In the genomic region with DNA sequence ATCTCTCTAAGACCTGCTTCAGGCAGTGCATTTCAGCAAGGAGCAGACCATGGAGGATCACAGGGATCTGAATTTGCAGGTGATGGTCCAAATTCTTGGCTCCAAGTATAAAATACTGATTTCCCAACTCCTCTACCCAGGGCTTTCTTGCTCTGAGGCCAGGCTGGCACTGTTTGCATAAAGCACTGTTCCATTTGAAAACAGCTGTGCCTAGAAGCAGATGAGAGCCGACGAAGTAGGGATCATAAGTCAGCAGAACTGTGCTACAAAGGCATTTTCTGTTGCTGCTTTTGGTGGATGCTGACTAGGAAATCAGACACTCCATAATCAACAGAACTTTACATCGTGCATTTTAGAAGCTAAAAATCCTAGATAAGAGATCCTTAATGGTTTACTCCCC, we compare ENCODE assay signal across 12 cellular contexts.
DNase-seq lines count a peak whose midpoint lies in the region; TF ChIP-seq lines count a peak whose summit lies in the region.
"Had no signal": no experiment of that assay in that cellular context is flagged by ENCODE, and none has a peak within 500 bp of the region (broad histone marks: within the 10 kb centered on the region; RNA-seq: fewer than 3 reads in every experiment).

No MANE protein-coding gene starts in this region.

- no peak overlapping the region for H3K27ac ChIP-seq in esophagus muscularis mucosa (replicated peaks in 1 of 4)
- H3K27ac ChIP-seq: BLaER1 had no signal

- DNase-seq in NCI-H1694 (lab: John Stamatoyannopoulos, UW): peak; percentile 5
- DNase-seq in NCI-H1694 treated with DMSO at 0.1 percent for 48 hours (lab: John Stamatoyannopoulos, UW): no peak
- DNase-seq in NCI-H526 treated with DMSO at 0.1 percent for 48 hours (lab: John Stamatoyannopoulos, UW): peak; percentile 42
- DNase-seq in esophagus muscularis mucosa (ENCODE audit: extremely low spot score): peak; percentile 45
- DNase-seq in cerebellar nuclear complex (lab: John Stamatoyannopoulos, UW): no peak
- DNase-seq in HuH-7.5 (ENCODE audit: low spot score): no peak
- DNase-seq in activated CD4-positive, alpha-beta T cell treated with anti-CD3 and anti-CD28 coated beads for 1 hour: no peak
- DNase-seq: 8988T; AML-193; Caco-2; CD8-positive, alpha-beta memory T cell had no signal

- TF ChIP-seq EP300 in esophagus muscularis mucosa (IDR thresholded peaks at IDR 0.05): no peak

- WGBS in esophagus muscularis mucosa: 35% methylated on average over 3 of the region's 3 CpGs

- no peaks in the 10 kb centered on the region for H3K27me3 ChIP-seq in esophagus muscularis mucosa
- H3K27me3 ChIP-seq: BLaER1 had no signal

- TF ChIP-seq CTCF in esophagus muscularis mucosa (IDR thresholded peaks at IDR 0.05): no peak

- no peak overlapping the region for H3K4me3 ChIP-seq in esophagus muscularis mucosa
- H3K4me3 ChIP-seq: BLaER1 had no signal

- H3K9me3 ChIP-seq in esophagus muscularis mucosa: no peaks in the 10 kb centered on the region
- H3K9me3 ChIP-seq: BLaER1, Caco-2 had no signal

- H3K36me3 ChIP-seq in esophagus muscularis mucosa: no peaks in the 10 kb centered on the region
- H3K36me3 ChIP-seq: BLaER1 had no signal

- intact Hi-C loops in esophagus muscularis mucosa (cut with DNase I): no loop called here

- TF ChIP-seq POLR2A in esophagus muscularis mucosa (IDR thresholded peaks at IDR 0.05; ENCODE audit: low read depth): no peak

- no peaks in the 10 kb centered on the region for H3K4me1 ChIP-seq in esophagus muscularis mucosa
- H3K4me1 ChIP-seq: BLaER1, Caco-2 had no signal

Comparison
In these comparisons a context has a peak if more than half of its experiments do, and no peak if none do; other contexts are left out.
1. DNase-seq: peak in NCI-H1694 (single experiment), NCI-H526 treated with DMSO at 0.1 percent for 48 hours (single experiment) and esophagus muscularis mucosa (single experiment); none in NCI-H1694 treated with DMSO at 0.1 percent for 48 hours (single experiment), cerebellar nuclear complex (0 of 2), HuH-7.5 (single experiment) and activated CD4-positive, alpha-beta T cell treated with anti-CD3 and anti-CD28 coated beads for 1 hour (single experiment).